ENCODE assay signal across 1 cellular context in genomic region chr11:62025429-62026105, GRCh38.
TF ChIP-seq lines count a peak whose summit lies in the region.

No MANE protein-coding gene starts in this region.

TF ChIP-seq in K562, 482 proteins besides CTCF, POLR2A, EP300 and RAD21 (continued from another document and continues in another):
- TF ChIP-seq ZNF407 (IDR thresholded peaks at IDR 0.05; ENCODE audit: low read depth) (no peak), ARID3B (CRISPR knock-in tag; IDR thresholded peaks at IDR 0.05; ENCODE audit: borderline replicate concordance) (no peak), TRIM24 (IDR thresholded peaks at IDR 0.05) (peak; percentile 93 to 95), C11orf30 (IDR thresholded peaks at IDR 0.05; ENCODE audit: low read depth) (peak; percentile 67), SP2 (IDR thresholded peaks at IDR 0.05; ENCODE audit: extremely low read depth, low read depth, low read length, poor library complexity, severe bottlenecking) (no peak), ZNF655 (CRISPR knock-in tag; IDR thresholded peaks at IDR 0.05) (no peak), BRF1 (IDR thresholded peaks at IDR 0.05; ENCODE audit: borderline replicate concordance, extremely low read depth, insufficient read length) (no peak), HMBOX1 (IDR thresholded peaks at IDR 0.05) (peak; percentile 77; the same call in 1 of the 2 replicates), ZNF217 (CRISPR knock-in tag; IDR thresholded peaks at IDR 0.05) (peak; percentile 84; the same call in 1 of the 2 replicates), TAL1 (IDR thresholded peaks at IDR 0.05) (peak; percentile 81), POLR2AphosphoS5 (IDR thresholded peaks at IDR 0.05; ENCODE audit: control insufficient read depth, insufficient read depth, low read depth, low read length) (peak; percentile 78), DEAF1 (CRISPR knock-in tag; IDR thresholded peaks at IDR 0.05) (peak; percentile 4; the same call in 1 of the 2 replicates), ZNF518B (CRISPR knock-in tag; IDR thresholded peaks at IDR 0.05) (no peak), E2F6 (IDR thresholded peaks at IDR 0.05; ENCODE audit: borderline replicate concordance in 1 of 2, extremely low read depth in 1 of 2, insufficient read depth in 1 of 2, insufficient read length in 1 of 2, low read depth in 1 of 2, low read length in 1 of 2, poor library complexity in 1 of 2, severe bottlenecking in 1 of 2) (peak; percentile 70 to 74), ZFPM2 (CRISPR knock-in tag; IDR thresholded peaks at IDR 0.05) (no peak), CTBP1 (IDR thresholded peaks at IDR 0.05; ENCODE audit: borderline replicate concordance) (peak; percentile 99), SMARCB1 (IDR thresholded peaks at IDR 0.05; ENCODE audit: insufficient read length, low read depth) (no peak), POU5F1 (IDR thresholded peaks at IDR 0.05; ENCODE audit: borderline replicate concordance, low read depth, low read length, partially characterized antibody) (no peak), ZNF449 (CRISPR knock-in tag; IDR thresholded peaks at IDR 0.05) (no peak), NR4A1 (CRISPR knock-in tag; IDR thresholded peaks at IDR 0.05) (no peak), NR4A1 (tag; IDR thresholded peaks at IDR 0.05) (peak; percentile 58; the same call in 1 of the 2 replicates), NKRF (IDR thresholded peaks at IDR 0.05; ENCODE audit: borderline replicate concordance) (peak; percentile 61; the same call in 1 of the 2 replicates), NFIX (CRISPR knock-in tag; IDR thresholded peaks at IDR 0.05; ENCODE audit: low read depth) (no peak), ZNF146 (CRISPR knock-in tag; IDR thresholded peaks at IDR 0.05; ENCODE audit: unreplicated experiment) (no peak), E4F1 (CRISPR knock-in tag; IDR thresholded peaks at IDR 0.05; ENCODE audit: borderline replicate concordance) (no peak), SREBF2 (CRISPR knock-in tag; IDR thresholded peaks at IDR 0.05) (no peak), THRAP3 (IDR thresholded peaks at IDR 0.05; ENCODE audit: borderline replicate concordance) (no peak), BRD9 (IDR thresholded peaks at IDR 0.05; ENCODE audit: low read depth, partially characterized antibody) (peak; percentile 87)
